ENCODE assay signal across 13 cellular contexts in genomic region chr6:165704001-165704748, GRCh38. TPM values are rescaled to one million over a fixed set of nuclear protein-coding genes. Genes with fewer than 3 reads are reported as not detected.
A peak's percentile ranks its signal among the peaks of the same experiment; 100 is the strongest.
DNase-seq lines count a peak whose midpoint lies in the region; ATAC-seq and TF ChIP-seq lines count a peak whose summit lies in the region.
"Had no signal": no experiment of that assay in that cellular context is flagged by ENCODE, and none has a peak within 500 bp of the region (broad histone marks: within the 10 kb centered on the region; RNA-seq: fewer than 3 reads in every experiment).

No MANE protein-coding gene starts in this region.

- H3K36me3 Mint-ChIP-seq in CD14-positive monocyte: no peaks in the 10 kb centered on the region

- in situ Hi-C loops in GM13977 (cut with MboI; ENCODE audit: low pct_unique_long_range_greater_than_20kb, low sequenced_read_pairs, unreplicated experiment): no loop called here

- TF ChIP-seq CTCF in breast epithelium (IDR thresholded peaks at IDR 0.05) (no peak), CD14-positive monocyte (IDR thresholded peaks at IDR 0.05) (no peak), GM13977 (IDR thresholded peaks at IDR 0.05; ENCODE audit: extremely low read depth, insufficient read depth, missing control alignments) (no peak)

- H2AFZ ChIP-seq in trophoblast cell (ENCODE audit: insufficient read depth, low read length, poor library complexity): no peak overlapping the region

- no peak overlapping the region for H3K14ac ChIP-seq in trophoblast cell (ENCODE audit: low read length)

- H3K27ac ChIP-seq in breast epithelium (no peak overlapping the region), trophoblast cell (ENCODE audit: low read depth, low read length) (no peak overlapping the region)
- H3K27ac ChIP-seq: spleen, VCaP had no signal

- H3K4me1 ChIP-seq in breast epithelium (no peaks in the 10 kb centered on the region), trophoblast cell (ENCODE audit: control insufficient read depth in 1 of 2, insufficient read depth in 2 of 2, low read length in 2 of 2) (peaks cover 8 to 17% of the 10 kb centered on the region in 2 experiments)
- H3K4me1 ChIP-seq: spleen had no signal

- no peak overlapping the region for H4K8ac ChIP-seq in trophoblast cell (ENCODE audit: low read depth, low read length)

- DNase-seq in breast epithelium (ENCODE audit: low spot score in 2 of 2): peak in 1 of 2 donors; percentile 24
- no peak for DNase-seq in trophoblast cell
- no peak for DNase-seq in NCI-H1694 treated with DMSO at 0.1 percent for 48 hours (lab: John Stamatoyannopoulos, UW)
- no peak for DNase-seq in CD14-positive monocyte (ENCODE audit: low spot score)
- DNase-seq in GM13977 (ENCODE audit: low spot score): no peak
- DNase-seq in stimulated activated naive CD8-positive, alpha-beta T cell treated with anti-CD3 and anti-CD28 coated beads, Interleukin-15, Interleukin-2, amounts not matched to agents 100 U/mL and 50 U/mL, for 24 hours: no peak
- DNase-seq: activated effector memory CD4-positive, alpha-beta T cell treated with Interleukin-2 at 50 U/mL for 16 hours; Caco-2; NCI-H1930; spleen had no signal

- intact Hi-C loops in breast epithelium (cut with DNase I; ENCODE audit: low total_unique reads): no loop called here
- intact Hi-C loops in CD14-positive monocyte (cut with micrococcal nuclease): no loop called here

- no peak overlapping the region for H2BK5ac ChIP-seq in trophoblast cell (ENCODE audit: low read depth, low read length, poor library complexity)

- H3K79me1 ChIP-seq in trophoblast cell (ENCODE audit: low read length): peaks cover 13% of the 10 kb centered on the region

- no peak overlapping the region for H3K23ac ChIP-seq in trophoblast cell (ENCODE audit: low read length)

- no peak overlapping the region for H2BK120ac ChIP-seq in trophoblast cell (ENCODE audit: insufficient read depth, low read length, poor library complexity)

- H4K12ac ChIP-seq in trophoblast cell (ENCODE audit: low read depth, low read length): no peak overlapping the region

- H3K9me3 Mint-ChIP-seq in CD14-positive monocyte: peaks cover 0 to 4% (median 2%) of the 10 kb centered on the region in 7 donors

- no peak overlapping the region for H3K27ac Mint-ChIP-seq in CD14-positive monocyte

- no peak overlapping the region for H4K91ac ChIP-seq in trophoblast cell (ENCODE audit: low read depth, low read length)

- no peak overlapping the region for H3K4ac ChIP-seq in trophoblast cell (ENCODE audit: low read depth, low read length)

- WGBS in trophoblast cell (ENCODE audit: extremely low coverage, insufficient coverage, insufficient read length): no CpG with 5 or more reads among the region's 12 CpGs

- H3K36me3 ChIP-seq in breast epithelium (no peaks in the 10 kb centered on the region), trophoblast cell (ENCODE audit: control insufficient read depth in 1 of 2, insufficient read depth in 2 of 2, low read length in 2 of 2) (no peaks in the 10 kb centered on the region)
- H3K36me3 ChIP-seq: spleen had no signal

- no peaks in the 10 kb centered on the region for H3K4me1 Mint-ChIP-seq in CD14-positive monocyte

- H3K4me2 ChIP-seq in trophoblast cell (ENCODE audit: low read length): no peak overlapping the region

- peaks cover 0 to 4% (median 2%) of the 10 kb centered on the region in 3 donors for H3K27me3 Mint-ChIP-seq in CD14-positive monocyte (ENCODE audit: low read depth in 3 of 3)

- H2BK12ac ChIP-seq in trophoblast cell (ENCODE audit: low read length): peak overlapping the region; percentile 35

- H3K4me3 ChIP-seq in breast epithelium: peak overlapping the region in 2 of 3 donors; percentile 8 to 21
- H3K4me3 ChIP-seq in trophoblast cell (ENCODE audit: low read depth, low read length): no peak overlapping the region
- H3K4me3 ChIP-seq: spleen had no signal

- no peak overlapping the region for H2AK5ac ChIP-seq in trophoblast cell (ENCODE audit: low read length)

- H3K27me3 ChIP-seq in breast epithelium (no peaks in the 10 kb centered on the region), trophoblast cell (ENCODE audit: insufficient read depth, low read length) (no peaks in the 10 kb centered on the region)
- H3K27me3 ChIP-seq: spleen had no signal

- ATAC-seq in GM18870 (IDR thresholded peaks at IDR 0.05; ENCODE audit: unreplicated experiment) (peak; percentile 64), HG03175 (IDR thresholded peaks at IDR 0.05; ENCODE audit: unreplicated experiment) (peak; percentile 56)
- no peak for ATAC-seq in stimulated activated naive CD8-positive, alpha-beta T cell treated with anti-CD3 and anti-CD28 coated beads, Interleukin-15, Interleukin-2, amounts not matched to agents 100 U/mL and 50 U/mL, for 24 hours

- no peak overlapping the region for H3K18ac ChIP-seq in trophoblast cell (ENCODE audit: low read length)

- H3K9ac ChIP-seq in trophoblast cell (ENCODE audit: low read length): no peak overlapping the region

- H3K4me3 Mint-ChIP-seq in CD14-positive monocyte: no peak overlapping the region

- H3K79me2 ChIP-seq in trophoblast cell (ENCODE audit: control insufficient read depth, insufficient read depth, low read length, poor library complexity): no peaks in the 10 kb centered on the region

- H3K9me3 ChIP-seq in breast epithelium: no peaks in the 10 kb centered on the region
- H3K9me3 ChIP-seq in trophoblast cell (ENCODE audit: insufficient read depth, low read depth, low read length): peaks cover 2% of the 10 kb centered on the region
- H3K9me3 ChIP-seq: Caco-2 had no signal

- no peak for TF ChIP-seq POLR2A in breast epithelium (IDR thresholded peaks at IDR 0.05)

RNA-seq across cellular contexts. Expression of gene PDE10A, which starts 41.1 kb away (rescaled TPM):
- 10 to 100 TPM in 2 of 3 donors, 1 to 10 TPM in 1; 2.7 to 22.0 (median 12.6) TPM for total RNA-seq in breast epithelium
- 4.5 and 4.9 TPM in 2 replicates for polyA plus RNA-seq in trophoblast cell (2013)
- polyA plus RNA-seq in CD14-positive monocyte: not detected
